In genomic region chr5:109105631-109106267, GRCh38 we compare ENCODE assay signal across 11 cellular contexts.
DNase-seq lines count a peak whose midpoint lies in the region; ATAC-seq and TF ChIP-seq lines count a peak whose summit lies in the region.
"Had no signal": no experiment of that assay in that cellular context is flagged by ENCODE, and none has a peak within 500 bp of the region (broad histone marks: within the 10 kb centered on the region; RNA-seq: fewer than 3 reads in every experiment).

No MANE protein-coding gene starts in this region.

- no peaks in the 10 kb centered on the region for H3K9me3 Mint-ChIP-seq in endothelial cell (ENCODE audit: unreplicated experiment)
- H3K9me3 Mint-ChIP-seq: H9 had no signal

- H3F3A ChIP-seq in GM23248 (ENCODE audit: insufficient read depth): peaks cover 31% of the 10 kb centered on the region

- peak overlapping the region; percentile 58 for H3K9ac ChIP-seq in GM23248

- intact Hi-C loops in dorsolateral prefrontal cortex (cut with DNase I): no loop called here

- peaks cover 6% of the 10 kb centered on the region for H3K4me1 Mint-ChIP-seq in endothelial cell (ENCODE audit: unreplicated experiment)

- DNase-seq in GM23248 (peak; percentile 97), SJSA1 (ENCODE audit: low read depth in 1 of 2, low spot score in 2 of 2) (peak; percentile 39 to 72), foreskin keratinocyte (peak; percentile 54 to 75), skeletal muscle cell (ENCODE audit: low read depth) (peak; percentile 77), SIG-M5 (lab: John Stamatoyannopoulos, UW) (no peak), endothelial cell (ENCODE audit: low spot score) (no peak), SK-N-DZ (ENCODE audit: low spot score) (no peak), dorsolateral prefrontal cortex (no peak)
- DNase-seq: H9, NCI-H1092 treated with DMSO at 0.1 percent for 48 hours had no signal

- H3K36me3 ChIP-seq in GM23248 (ENCODE audit: low read depth): no peaks in the 10 kb centered on the region
- H3K36me3 ChIP-seq in SJSA1: no peaks in the 10 kb centered on the region
- H3K36me3 ChIP-seq: cardiac muscle cell had no signal

- H3K27me3 ChIP-seq in GM23248 (replicated peaks; ENCODE audit: insufficient read depth) (no peaks in the 10 kb centered on the region), SJSA1 (replicated peaks) (no peaks in the 10 kb centered on the region), foreskin keratinocyte (no peaks in the 10 kb centered on the region), dorsolateral prefrontal cortex (no peaks in the 10 kb centered on the region)
- H3K27me3 ChIP-seq: cardiac muscle cell had no signal

- WGBS in GM23248 (ENCODE audit: low coverage in 1 of 2, low lambda C conversion rate in 2 of 2, missing lambda C conversion rate in 2 of 2), 2 experiments: 2% methylated on average over 5 of the region's 5 CpGs

- peak overlapping the region; percentile 58; the same call in 1 of the 2 replicates for H2AFZ ChIP-seq in GM23248

- in situ Hi-C loops in GM23248 (cut with MboI): no loop called here

- H3K4me1 ChIP-seq in GM23248 (ENCODE audit: insufficient read depth) (peaks cover 38% of the 10 kb centered on the region), SJSA1 (replicated peaks) (peaks cover 11% of the 10 kb centered on the region), foreskin keratinocyte (peaks cover 10% of the 10 kb centered on the region)

- H3K4me2 ChIP-seq in GM23248 (ENCODE audit: unreplicated experiment): peak overlapping the region; percentile 80

- no peaks in the 10 kb centered on the region for H3K27me3 Mint-ChIP-seq in endothelial cell (ENCODE audit: unreplicated experiment)

- H4K20me1 ChIP-seq in GM23248 (ENCODE audit: insufficient read depth): no peaks in the 10 kb centered on the region

- no peaks in the 10 kb centered on the region for H3K9me3 ChIP-seq in GM23248 (ENCODE audit: low read depth)
- H3K9me3 ChIP-seq in SJSA1 (replicated peaks): no peaks in the 10 kb centered on the region

- peak; percentile 95 for ATAC-seq in foreskin keratinocyte

- no peak overlapping the region for H3K27ac Mint-ChIP-seq in endothelial cell (ENCODE audit: unreplicated experiment)
- H3K27ac Mint-ChIP-seq: H9 had no signal

- H3K79me2 ChIP-seq in GM23248 (ENCODE audit: insufficient read depth): no peaks in the 10 kb centered on the region

- H3K27ac ChIP-seq in GM23248: peak overlapping the region; percentile 83
- peak overlapping the region; percentile 23 for H3K27ac ChIP-seq in SJSA1
- no peak overlapping the region for H3K27ac ChIP-seq in foreskin keratinocyte
- no peak overlapping the region for H3K27ac ChIP-seq in dorsolateral prefrontal cortex
- H3K27ac ChIP-seq: cardiac muscle cell had no signal

- H3K4me3 ChIP-seq in GM23248: peak overlapping the region; percentile 64
- no peak overlapping the region for H3K4me3 ChIP-seq in SJSA1
- peak overlapping the region; percentile 16 for H3K4me3 ChIP-seq in skeletal muscle cell (ENCODE audit: low read depth, low read length)
- peak overlapping the region in 1 of 59 donors; percentile 11 for H3K4me3 ChIP-seq in dorsolateral prefrontal cortex
- H3K4me3 ChIP-seq: cardiac muscle cell had no signal

- no peaks in the 10 kb centered on the region for H3K9me2 ChIP-seq in GM23248 (ENCODE audit: insufficient read depth)

- TF ChIP-seq CTCF in foreskin keratinocyte (conservative IDR thresholded peaks at IDR 0.05) (no peak), endothelial cell (IDR thresholded peaks at IDR 0.05; ENCODE audit: unreplicated experiment) (no peak), dorsolateral prefrontal cortex (IDR thresholded peaks at IDR 0.05 in 54 of 56, conservative IDR thresholded peaks at IDR 0.05 in 2 of 56; ENCODE audit: low read depth in 1 of 56, partially characterized antibody in 56 of 56) (no peak)

- H3K36me3 Mint-ChIP-seq in endothelial cell (ENCODE audit: low read depth, unreplicated experiment): no peaks in the 10 kb centered on the region

- H3K4me3 Mint-ChIP-seq in endothelial cell (ENCODE audit: unreplicated experiment): no peak overlapping the region
- H3K4me3 Mint-ChIP-seq: H9 had no signal

Comparison
In these comparisons a context has a peak if more than half of its experiments do, and no peak if none do; other contexts are left out.
1. DNase-seq: peak in GM23248 (single experiment), SJSA1 (2 of 2), foreskin keratinocyte (2 of 2) and skeletal muscle cell (single experiment); none in SIG-M5 (single experiment), endothelial cell (single experiment), SK-N-DZ (single experiment) and dorsolateral prefrontal cortex (0 of 10).
2. H3K27ac ChIP-seq: peak in GM23248 (single experiment) and SJSA1 (single experiment); none in foreskin keratinocyte (single experiment) and dorsolateral prefrontal cortex (0 of 59).